8 cellular contexts compared by ENCODE assay signal in genomic region chr14:47278233-47278842, GRCh38.
DNase-seq lines count a peak whose midpoint lies in the region; ATAC-seq, FAIRE-seq and TF ChIP-seq lines count a peak whose summit lies in the region.

No MANE protein-coding gene starts in this region.

- no peak overlapping the region for H3K27ac Mint-ChIP-seq in natural killer cell

- H3K36me3 ChIP-seq in DOHH2 (ENCODE audit: control insufficient read depth, low read length), result no peaks in the 10 kb centered on the region
- no peaks in the 10 kb centered on the region for H3K36me3 ChIP-seq in NT2/D1 (ENCODE audit: insufficient read depth, insufficient read length, low read length)

- no peaks in the 10 kb centered on the region for H3K9me2 ChIP-seq in DOHH2 (replicated peaks; ENCODE audit: control insufficient read depth, low read length)

- H3K4me3 ChIP-seq in DOHH2 (ENCODE audit: low read length) (no peak overlapping the region), NT2/D1 (ENCODE audit: insufficient read length, low read depth) (no peak overlapping the region)

- no peak overlapping the region for H3K4me2 ChIP-seq in DOHH2 (ENCODE audit: low read length)

- FAIRE-seq in urothelium cell line (lab: Jason Lieb, UNC), result no peak

- peak; percentile 44 for DNase-seq in NT2/D1 (ENCODE audit: low read depth, low spot score)
- peak; percentile 19 to 80 for DNase-seq in T47D (ENCODE audit: low read depth in 1 of 2, low spot score in 1 of 2)
- peak; percentile 79 for DNase-seq in medulla oblongata (ENCODE audit: extremely low spot score)
- DNase-seq in urothelium cell line (ENCODE audit: low spot score), result peak; percentile 69
- DNase-seq in natural killer cell, result no peak

- H3K9ac ChIP-seq in NT2/D1 (ENCODE audit: insufficient read length, low read depth), result no peak overlapping the region

- H3K4me1 ChIP-seq in DOHH2 (ENCODE audit: control insufficient read depth, low read length) (no peaks in the 10 kb centered on the region), NT2/D1 (ENCODE audit: insufficient read depth, insufficient read length) (no peaks in the 10 kb centered on the region)

- H3F3A ChIP-seq in DOHH2 (ENCODE audit: control insufficient read depth, insufficient read depth), result no peaks in the 10 kb centered on the region

- intact Hi-C loops in natural killer cell (cut with micrococcal nuclease), result no loop called here

- no peaks in the 10 kb centered on the region for H4K20me1 ChIP-seq in DOHH2 (ENCODE audit: control insufficient read depth, insufficient read depth, low read depth, low read length)

- H3K27me3 ChIP-seq in DOHH2 (ENCODE audit: control insufficient read depth, low read length) (no peaks in the 10 kb centered on the region), NT2/D1 (ENCODE audit: insufficient read depth, insufficient read length) (no peaks in the 10 kb centered on the region)

- no peaks in the 10 kb centered on the region for H3K36me3 Mint-ChIP-seq in natural killer cell

- TF ChIP-seq CTCF in DOHH2 (IDR thresholded peaks at IDR 0.05; ENCODE audit: low read depth, low read length, poor library complexity, severe bottlenecking) (peak; percentile 63), natural killer cell (IDR thresholded peaks at IDR 0.05) (no peak)

- in situ Hi-C loops in T47D (cut with HindIII; ENCODE audit: low pct_unique_long_range_greater_than_20kb, low sequenced_read_pairs), result no loop called here

- H3K27me3 Mint-ChIP-seq in natural killer cell (ENCODE audit: low read depth in 2 of 2), result no peaks in the 10 kb centered on the region

- no peaks in the 10 kb centered on the region for H3K4me1 Mint-ChIP-seq in natural killer cell

- no peak overlapping the region for H3K27ac ChIP-seq in DOHH2 (ENCODE audit: low read depth, low read length)

- ATAC-seq in GM19372 (IDR thresholded peaks at IDR 0.05; ENCODE audit: low read depth, unreplicated experiment), result peak; percentile 64
- ATAC-seq in HG03565 (IDR thresholded peaks at IDR 0.05; ENCODE audit: unreplicated experiment), result peak; percentile 95
- no peak for ATAC-seq in natural killer cell

- H3K9me3 Mint-ChIP-seq in natural killer cell, result peaks cover 5 to 6% of the 10 kb centered on the region in 2 donors

- H3K9me3 ChIP-seq in DOHH2 (ENCODE audit: control insufficient read depth, insufficient read depth, low read length) (no peaks in the 10 kb centered on the region), NT2/D1 (ENCODE audit: insufficient read depth, low read length) (no peaks in the 10 kb centered on the region)

- H3K4me3 Mint-ChIP-seq in natural killer cell, result no peak overlapping the region

- H3K79me2 ChIP-seq in DOHH2 (ENCODE audit: control insufficient read depth, low read length), result no peaks in the 10 kb centered on the region

Comparison
In these comparisons a context has a peak if more than half of its experiments do, and no peak if none do; other contexts are left out.
1. ATAC-seq: peak in GM19372 (single experiment) and HG03565 (single experiment); none in natural killer cell (0 of 3).